In the genomic region with DNA sequence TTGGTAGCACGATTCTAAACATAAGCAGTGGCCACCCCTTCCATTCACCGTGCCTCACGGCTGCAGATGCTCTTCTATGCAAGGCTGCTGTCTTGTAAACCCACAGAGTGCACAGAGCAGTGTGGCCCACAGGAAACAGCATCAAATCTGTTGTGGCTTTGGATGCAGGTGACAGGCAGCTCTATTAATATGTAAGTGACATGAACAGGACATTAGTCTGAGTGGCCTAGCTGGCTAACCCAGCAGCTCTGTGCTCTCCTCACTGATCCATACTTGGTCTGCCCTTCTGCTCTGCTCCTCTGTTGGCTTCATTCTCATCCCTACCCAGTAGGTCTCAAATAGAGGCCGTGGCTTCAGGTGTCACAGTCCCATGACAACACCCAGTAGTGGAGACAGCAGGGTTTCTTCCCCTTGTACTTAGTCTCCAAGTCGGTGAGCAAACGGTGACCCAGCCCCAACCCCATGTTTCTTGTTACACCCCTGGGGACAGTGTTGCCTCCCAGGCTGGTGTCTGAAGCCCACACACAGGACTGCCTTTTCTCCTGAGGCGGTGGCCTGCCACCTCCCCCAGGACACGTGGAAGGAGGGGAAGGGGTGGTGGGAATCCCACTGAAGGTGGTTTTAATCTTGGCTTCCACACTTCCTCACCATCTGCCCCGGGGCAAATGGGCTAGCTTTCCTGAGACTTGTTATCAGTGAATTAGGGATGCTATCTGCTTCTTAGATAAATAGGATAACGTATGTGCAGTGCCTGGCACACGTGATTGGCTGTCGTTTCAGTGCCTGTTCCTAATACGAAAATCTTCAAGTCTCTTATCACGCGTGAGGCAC, we compare ENCODE assay signal across 12 cellular contexts. TPM values are rescaled to one million over a fixed set of nuclear protein-coding genes. Genes with fewer than 3 reads are reported as not detected.
A peak's percentile ranks its signal among the peaks of the same experiment; 100 is the strongest.
DNase-seq lines count a peak whose midpoint lies in the region; ATAC-seq and TF ChIP-seq lines count a peak whose summit lies in the region.
"Had no signal": no experiment of that assay in that cellular context is flagged by ENCODE, and none has a peak within 500 bp of the region (broad histone marks: within the 10 kb centered on the region; RNA-seq: fewer than 3 reads in every experiment).

No MANE protein-coding gene starts in this region.

- intact Hi-C loops in gastrocnemius medialis (cut with DNase I; ENCODE audit: low total_unique reads) = no loop called here

- peaks cover 0 to 6% (median 0%) of the 10 kb centered on the region in 11 experiments; a peak in 4 of 22 replicates for H3K27me3 ChIP-seq in BLaER1 treated with 17β-estradiol and CSF1 and Interleukin-3, amounts not matched to agents 10 nM and 100 nM
- no peaks in the 10 kb centered on the region for H3K27me3 ChIP-seq in gastrocnemius medialis

- H4K20me1 ChIP-seq in BLaER1 treated with 17β-estradiol and CSF1 and Interleukin-3, amounts not matched to agents 10 nM and 100 nM = peaks cover 92 to 100% (median 100%) of the 10 kb centered on the region in 11 experiments; a peak in 21 of 22 replicates

- peak overlapping the region in 9 of 11 experiments; percentile 40 to 76 (median 73); a peak in 19 of 22 replicates for H3K27ac ChIP-seq in BLaER1 treated with 17β-estradiol and CSF1 and Interleukin-3, amounts not matched to agents 10 nM and 100 nM
- H3K27ac ChIP-seq in gastrocnemius medialis = no peak overlapping the region
- H3K27ac ChIP-seq: left lung had no signal

- TF ChIP-seq CTCF in gastrocnemius medialis (IDR thresholded peaks at IDR 0.05 in 4 of 5, conservative IDR thresholded peaks at IDR 0.05 in 1 of 5) = no peak

- no peak overlapping the region for H3K27ac Mint-ChIP-seq in effector memory CD8-positive, alpha-beta T cell
- H3K27ac Mint-ChIP-seq: activated CD4-positive, alpha-beta T cell treated with anti-CD3 and anti-CD28 coated beads for 36 hours; activated naive CD4-positive, alpha-beta T cell treated with anti-CD3 and anti-CD28 coated beads, Interleukin-2, amount 10 ng/mL, durations not matched to agents 7 days and 5 days had no signal

- no peaks in the 10 kb centered on the region for H3K9me3 ChIP-seq in BLaER1 treated with 17β-estradiol and CSF1 and Interleukin-3, amounts not matched to agents 10 nM and 100 nM (replicated peaks in 1 of 11)
- H3K9me3 ChIP-seq in gastrocnemius medialis = no peaks in the 10 kb centered on the region
- H3K9me3 ChIP-seq: left lung had no signal

- peaks cover 72 to 97% of the 10 kb centered on the region in 2 donors for H3K27me3 Mint-ChIP-seq in effector memory CD8-positive, alpha-beta T cell

- ATAC-seq in GM19023 (IDR thresholded peaks at IDR 0.05; ENCODE audit: unreplicated experiment) (peak; percentile 64), HG03159 (IDR thresholded peaks at IDR 0.05; ENCODE audit: unreplicated experiment) (peak; percentile 56), gastrocnemius medialis (no peak)
- peak; percentile 14 for ATAC-seq in effector memory CD8-positive, alpha-beta T cell (replicated peaks)
- ATAC-seq: activated CD4-positive, alpha-beta T cell treated with anti-CD3 and anti-CD28 coated beads for 36 hours; left lung had no signal

- DNase-seq in effector memory CD8-positive, alpha-beta T cell = no peak
- DNase-seq in stimulated activated CD4-positive, alpha-beta T cell treated with anti-CD3 and anti-CD28 coated beads, Interleukin-4, amount 100 ng/mL, for 4 hours = no peak
- no peak for DNase-seq in globus pallidus (ENCODE audit: low spot score)
- no peak for DNase-seq in gastrocnemius medialis
- no peak for DNase-seq in NCI-H1048 (lab: John Stamatoyannopoulos, UW)
- DNase-seq: activated CD4-positive, alpha-beta T cell treated with anti-CD3 and anti-CD28 coated beads for 36 hours; activated naive CD4-positive, alpha-beta T cell treated with anti-CD3 and anti-CD28 coated beads, Interleukin-2, amount 10 ng/mL, durations not matched to agents 7 days and 5 days; foreskin fibroblast; left lung had no signal

- H3K4me2 ChIP-seq in BLaER1 treated with 17β-estradiol and CSF1 and Interleukin-3, amounts not matched to agents 10 nM and 100 nM = peak overlapping the region; percentile 87 to 97 (median 93)

- no peak overlapping the region for H3K4me3 Mint-ChIP-seq in effector memory CD8-positive, alpha-beta T cell
- H3K4me3 Mint-ChIP-seq: activated CD4-positive, alpha-beta T cell treated with anti-CD3 and anti-CD28 coated beads for 36 hours; activated naive CD4-positive, alpha-beta T cell treated with anti-CD3 and anti-CD28 coated beads, Interleukin-2, amount 10 ng/mL, durations not matched to agents 7 days and 5 days had no signal

- no peak for TF ChIP-seq POLR2A in gastrocnemius medialis (IDR thresholded peaks at IDR 0.05)

- H3K9ac ChIP-seq in BLaER1 treated with 17β-estradiol and CSF1 and Interleukin-3, amounts not matched to agents 10 nM and 100 nM = peak overlapping the region; percentile 9 to 74 (median 60); a peak in 21 of 22 replicates

- in situ Hi-C loops in gastrocnemius medialis (cut with MboI; ENCODE audit: low sequenced_read_pairs in 4 of 4) = loop anchor here in 1 of 4 donors (25.0 kb wide), 1 partner anchor 177 kb away; no protein-coding TSS in a partner anchor

- H3K9me3 Mint-ChIP-seq in effector memory CD8-positive, alpha-beta T cell = no peaks in the 10 kb centered on the region
- H3K9me3 Mint-ChIP-seq: activated naive CD4-positive, alpha-beta T cell treated with anti-CD3 and anti-CD28 coated beads, Interleukin-2, amount 10 ng/mL, durations not matched to agents 7 days and 5 days had no signal

- peaks cover 90 to 100% (median 93%) of the 10 kb centered on the region in 10 experiments for H3K4me1 ChIP-seq in BLaER1 treated with 17β-estradiol and CSF1 and Interleukin-3, amounts not matched to agents 10 nM and 100 nM
- peaks cover 7 to 8% of the 10 kb centered on the region in 2 donors for H3K4me1 ChIP-seq in gastrocnemius medialis

- H3K4me3 ChIP-seq in BLaER1 treated with 17β-estradiol and CSF1 and Interleukin-3, amounts not matched to agents 10 nM and 100 nM = peak overlapping the region in 9 of 10 experiments; percentile 4 to 62 (median 51); a peak in 16 of 20 replicates
- no peak overlapping the region for H3K4me3 ChIP-seq in gastrocnemius medialis
- H3K4me3 ChIP-seq: left lung had no signal

- H3K4me1 Mint-ChIP-seq in effector memory CD8-positive, alpha-beta T cell (ENCODE audit: low read depth in 2 of 2) = peaks cover 7 to 9% of the 10 kb centered on the region in 2 donors

- H3K36me3 ChIP-seq in BLaER1 treated with 17β-estradiol and CSF1 and Interleukin-3, amounts not matched to agents 10 nM and 100 nM = peaks cover 0 to 13% (median 0%) of the 10 kb centered on the region in 11 experiments; a peak in 2 of 22 replicates
- no peaks in the 10 kb centered on the region for H3K36me3 ChIP-seq in gastrocnemius medialis
- H3K36me3 ChIP-seq: left lung had no signal

- H3K36me3 Mint-ChIP-seq in effector memory CD8-positive, alpha-beta T cell (ENCODE audit: insufficient read depth) = no peaks in the 10 kb centered on the region
- H3K36me3 Mint-ChIP-seq: activated naive CD4-positive, alpha-beta T cell treated with anti-CD3 and anti-CD28 coated beads, Interleukin-2, amount 10 ng/mL, durations not matched to agents 7 days and 5 days had no signal

RNA-seq across cellular contexts. Expression of a gene that starts 6.0 kb away (rescaled TPM):
- total RNA-seq in gastrocnemius medialis = 1 to 10 TPM; 2.8 to 5.7 (median 3.0) TPM

Comparison
In these comparisons a context has a peak if more than half of its experiments do, and no peak if none do; other contexts are left out.
1. H3K27ac ChIP-seq: peak in BLaER1 treated with 17β-estradiol and CSF1 and Interleukin-3, amounts not matched to agents 10 nM and 100 nM (9 of 11); none in gastrocnemius medialis (0 of 4).
2. H3K4me3 ChIP-seq: peak in BLaER1 treated with 17β-estradiol and CSF1 and Interleukin-3, amounts not matched to agents 10 nM and 100 nM (9 of 10); none in gastrocnemius medialis (0 of 4).
3. ATAC-seq: peak in GM19023 (single experiment), HG03159 (single experiment) and effector memory CD8-positive, alpha-beta T cell (single experiment); none in gastrocnemius medialis (0 of 2).